ENCODE assay signal across 15 cellular contexts in genomic region chr6:25960689-25961088, GRCh38. TPM values are rescaled to one million over a fixed set of nuclear protein-coding genes. Genes with fewer than 3 reads are reported as not detected.
DNase-seq lines count a peak whose midpoint lies in the region; ATAC-seq and TF ChIP-seq lines count a peak whose summit lies in the region.
"Had no signal": no experiment of that assay in that cellular context is flagged by ENCODE, and none has a peak within 500 bp of the region (broad histone marks: within the 10 kb centered on the region; RNA-seq: fewer than 3 reads in every experiment).

No MANE protein-coding gene starts in this region.

- no peak for TF ChIP-seq CTCF in nephron progenitor cell (IDR thresholded peaks at IDR 0.05)

- peaks cover 8% of the 10 kb centered on the region for H3K36me3 Mint-ChIP-seq in activated T-cell treated with anti-CD3 and anti-CD28 coated beads, Interleukin-2, amount 50 U/mL, for 4 hours (ENCODE audit: insufficient read depth)
- H3K36me3 Mint-ChIP-seq in naive B cell (peaks cover 6 to 20% of the 10 kb centered on the region in 2 donors), nephron progenitor cell (ENCODE audit: low read depth) (peaks cover 8% of the 10 kb centered on the region)
- H3K36me3 Mint-ChIP-seq in stimulated activated naive B cell treated with anti-CD40 and anti-IgM and Interleukin-4, amounts not matched to agents 10 μg/mL and 1 μg/mL and 100 μg/mL, for 72 hours: peaks cover 11 to 24% of the 10 kb centered on the region in 2 donors

- no peak overlapping the region for H3K4me3 Mint-ChIP-seq in activated T-cell treated with anti-CD3 and anti-CD28 coated beads, Interleukin-2, amount 50 U/mL, for 4 hours
- H3K4me3 Mint-ChIP-seq in naive B cell: peak overlapping the region in 5 of 8 donors; percentile 68 to 100 (median 92)
- H3K4me3 Mint-ChIP-seq in stimulated activated naive B cell treated with anti-CD40 and anti-IgM and Interleukin-4, amounts not matched to agents 10 μg/mL and 1 μg/mL and 100 μg/mL, for 72 hours: peak overlapping the region in 1 of 2 donors; percentile 32
- no peak overlapping the region for H3K4me3 Mint-ChIP-seq in nephron progenitor cell

- DNase-seq in activated CD8-positive, alpha-beta memory T cell treated with anti-CD3 and anti-CD28 coated beads, Interleukin-2, amount 50 U/mL, for 48 hours: peak; percentile 61
- DNase-seq in activated CD8-positive, alpha-beta memory T cell treated with anti-CD3 and anti-CD28 coated beads for 24 hours: no peak
- DNase-seq in activated T-cell treated with anti-CD3 and anti-CD28 coated beads, Interleukin-2, amount 50 U/mL, for 4 hours: no peak
- DNase-seq in naive B cell (no peak), nephron progenitor cell (no peak), HuH-7.5 (ENCODE audit: low spot score) (no peak), epidermal melanocyte (ENCODE audit: insufficient read length, low spot score) (no peak)
- no peak for DNase-seq in stimulated activated naive B cell treated with anti-CD40 and anti-IgM and Interleukin-4, amounts not matched to agents 10 μg/mL and 1 μg/mL and 100 μg/mL, for 72 hours
- DNase-seq: psoas muscle, transverse colon had no signal

- ATAC-seq in activated T-cell treated with anti-CD3 and anti-CD28 coated beads, Interleukin-2, amount 50 U/mL, for 4 hours: peak; percentile 56 to 62
- no peak for ATAC-seq in naive B cell (ENCODE audit: low read depth in 2 of 2)
- no peak for ATAC-seq in stimulated activated naive B cell treated with anti-CD40 and anti-IgM and Interleukin-4, amounts not matched to agents 10 μg/mL and 1 μg/mL and 100 μg/mL, for 72 hours (replicated peaks)
- ATAC-seq: A549, mucosa of descending colon had no signal

- peaks cover 70% of the 10 kb centered on the region for H3K4me1 Mint-ChIP-seq in activated T-cell treated with anti-CD3 and anti-CD28 coated beads, Interleukin-2, amount 50 U/mL, for 4 hours (ENCODE audit: low read depth)
- H3K4me1 Mint-ChIP-seq in naive B cell (peaks cover 63 to 66% (median 63%) of the 10 kb centered on the region in 3 donors), nephron progenitor cell (peaks cover 40% of the 10 kb centered on the region)
- H3K4me1 Mint-ChIP-seq in stimulated activated naive B cell treated with anti-CD40 and anti-IgM and Interleukin-4, amounts not matched to agents 10 μg/mL and 1 μg/mL and 100 μg/mL, for 72 hours: peaks cover 50 to 70% of the 10 kb centered on the region in 2 donors

- peaks cover 16% of the 10 kb centered on the region for H3K9me3 Mint-ChIP-seq in activated T-cell treated with anti-CD3 and anti-CD28 coated beads, Interleukin-2, amount 50 U/mL, for 4 hours
- H3K9me3 Mint-ChIP-seq in naive B cell (no peaks in the 10 kb centered on the region), nephron progenitor cell (peaks cover 50% of the 10 kb centered on the region)
- peaks cover 6% of the 10 kb centered on the region in 2 donors for H3K9me3 Mint-ChIP-seq in stimulated activated naive B cell treated with anti-CD40 and anti-IgM and Interleukin-4, amounts not matched to agents 10 μg/mL and 1 μg/mL and 100 μg/mL, for 72 hours

- peak overlapping the region in 5 of 6 donors; percentile 62 to 100 (median 99) for H3K27ac Mint-ChIP-seq in naive B cell
- peak overlapping the region; percentile 54 for H3K27ac Mint-ChIP-seq in stimulated activated naive B cell treated with anti-CD40 and anti-IgM and Interleukin-4, amounts not matched to agents 10 μg/mL and 1 μg/mL and 100 μg/mL, for 72 hours
- H3K27ac Mint-ChIP-seq in nephron progenitor cell: no peak overlapping the region

- no peaks in the 10 kb centered on the region for H3K27me3 Mint-ChIP-seq in activated T-cell treated with anti-CD3 and anti-CD28 coated beads, Interleukin-2, amount 50 U/mL, for 4 hours (ENCODE audit: low read depth)
- no peaks in the 10 kb centered on the region for H3K27me3 Mint-ChIP-seq in naive B cell
- H3K27me3 Mint-ChIP-seq in stimulated activated naive B cell treated with anti-CD40 and anti-IgM and Interleukin-4, amounts not matched to agents 10 μg/mL and 1 μg/mL and 100 μg/mL, for 72 hours: no peaks in the 10 kb centered on the region
- H3K27me3 Mint-ChIP-seq in nephron progenitor cell (ENCODE audit: low read depth, poor library complexity): no peaks in the 10 kb centered on the region

RNA-seq across cellular contexts. Expression of gene TRIM38, which starts 1.9 kb away (rescaled TPM):
- 10 to 100 TPM in 2 of 3 donors, 1 to 10 TPM in 1; 9.3 to 14.5 (median 11.3) TPM for total RNA-seq in activated T-cell treated with anti-CD3 and anti-CD28 coated beads, Interleukin-2, amount 50 U/mL, for 4 hours
- 10 to 100 TPM in 5 of 6 donors, 1 to 10 TPM in 1; 8.4 to 25.9 (median 19.5) TPM for polyA plus RNA-seq in naive B cell (ENCODE audit: low read depth in 6 of 6)

RNA-seq across cellular contexts. Expression of gene SLC17A2, which starts 30.2 kb away (rescaled TPM):
- under 1 TPM in 1 of 3 donors, not detected in 2; 0.33 TPM for total RNA-seq in activated T-cell treated with anti-CD3 and anti-CD28 coated beads, Interleukin-2, amount 50 U/mL, for 4 hours
- polyA plus RNA-seq in naive B cell (ENCODE audit: low read depth in 6 of 6): not detected
- total RNA-seq: astrocyte, frontal cortex, mucosa of descending colon, psoas muscle, SJSA1, transverse colon had no signal
- polyA plus RNA-seq: A549, psoas muscle had no signal

Comparison
In these comparisons a context has a peak if more than half of its experiments do, and no peak if none do; other contexts are left out.
1. ATAC-seq: peak in activated T-cell treated with anti-CD3 and anti-CD28 coated beads, Interleukin-2, amount 50 U/mL, for 4 hours (2 of 2); none in naive B cell (0 of 2) and stimulated activated naive B cell treated with anti-CD40 and anti-IgM and Interleukin-4, amounts not matched to agents 10 μg/mL and 1 μg/mL and 100 μg/mL, for 72 hours (0 of 2).
2. H3K4me3 Mint-ChIP-seq: peak in naive B cell (5 of 8); none in activated T-cell treated with anti-CD3 and anti-CD28 coated beads, Interleukin-2, amount 50 U/mL, for 4 hours (single experiment) and nephron progenitor cell (single experiment).